In genomic region chr10:101032637-101033201, GRCh38 we compare ENCODE assay signal across 8 cellular contexts.
DNase-seq lines count a peak whose midpoint lies in the region; TF ChIP-seq lines count a peak whose summit lies in the region.

No MANE protein-coding gene starts in this region.

- peaks cover 5% of the 10 kb centered on the region for H3K27me3 ChIP-seq in muscle layer of duodenum (ENCODE audit: low read depth, low read length)

- H3K36me3 ChIP-seq in muscle layer of duodenum (ENCODE audit: control insufficient read depth in 1 of 2, insufficient read depth in 2 of 2, low read length in 2 of 2) = peaks cover 30 to 34% of the 10 kb centered on the region in 2 donors

- no peaks in the 10 kb centered on the region for H3K9me3 ChIP-seq in muscle layer of duodenum (ENCODE audit: control insufficient read depth in 1 of 2, low read length in 2 of 2)

- DNase-seq in NCI-H748 (lab: John Stamatoyannopoulos, UW; ENCODE audit: unreplicated experiment) (peak; percentile 23), NCI-H748 treated with DMSO at 0.1 percent for 48 hours (lab: John Stamatoyannopoulos, UW) (no peak), NCI-H446 (lab: John Stamatoyannopoulos, UW) (peak; percentile 42 to 72), erythroblast (lab: John Stamatoyannopoulos, UW) (peak; percentile 37 to 61), NCI-H2227 treated with DMSO at 0.1 percent for 48 hours (lab: John Stamatoyannopoulos, UW) (no peak)
- DNase-seq in activated CD8-positive, alpha-beta memory T cell treated with anti-CD3 and anti-CD28 coated beads, Interleukin-2, amount 50 U/mL, for 4 hours = peak; percentile 62
- DNase-seq in stimulated activated CD8-positive, alpha-beta memory T cell treated with anti-CD3 and anti-CD28 coated beads, Interleukin-7, amount 100 ng/mL, for 4 hours (ENCODE audit: low read depth in 2 of 2) = peak; percentile 53 to 55

- TF ChIP-seq POLR2A in erythroblast (IDR thresholded peaks at IDR 0.05; ENCODE audit: low read length) = peak; percentile 79

- H3K4me3 ChIP-seq in muscle layer of duodenum (ENCODE audit: low read depth in 1 of 2, low read length in 2 of 2) = peak overlapping the region; percentile 85 to 88

- H3K4me1 ChIP-seq in muscle layer of duodenum (ENCODE audit: control insufficient read depth in 1 of 2, insufficient read depth in 2 of 2, low read length in 2 of 2) = peaks cover 0 to 18% of the 10 kb centered on the region in 2 donors

- H3K27ac ChIP-seq in muscle layer of duodenum (ENCODE audit: low read length) = peak overlapping the region; percentile 92

Comparison
In these comparisons a context has a peak if more than half of its experiments do, and no peak if none do; other contexts are left out.
1. DNase-seq: peak in NCI-H748 (single experiment), NCI-H446 (2 of 2), activated CD8-positive, alpha-beta memory T cell treated with anti-CD3 and anti-CD28 coated beads, Interleukin-2, amount 50 U/mL, for 4 hours (single experiment), erythroblast (2 of 2) and stimulated activated CD8-positive, alpha-beta memory T cell treated with anti-CD3 and anti-CD28 coated beads, Interleukin-7, amount 100 ng/mL, for 4 hours (2 of 2); none in NCI-H748 treated with DMSO at 0.1 percent for 48 hours (single experiment) and NCI-H2227 treated with DMSO at 0.1 percent for 48 hours (single experiment).